Comparison of ENCODE assay signal across 1 cellular context in the genomic region with DNA sequence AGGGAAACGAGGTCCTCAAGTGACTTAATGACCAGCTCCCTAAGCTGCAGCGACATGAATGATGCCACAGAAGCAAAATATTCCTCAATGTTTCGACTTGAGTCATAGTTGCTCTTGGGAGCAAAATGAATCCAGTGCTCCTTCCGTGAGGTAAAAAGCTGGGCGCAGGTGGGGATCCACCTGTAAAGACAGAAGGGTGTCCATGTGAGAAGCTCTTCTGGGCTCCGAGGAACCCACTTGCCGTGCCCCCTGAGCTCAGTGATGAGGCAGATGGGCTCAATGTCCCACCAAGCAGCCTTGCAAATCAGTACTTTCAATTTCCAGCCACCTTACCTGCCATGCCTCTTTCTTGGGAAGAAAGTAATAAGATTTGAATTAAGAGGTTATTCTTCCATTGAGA.
TF ChIP-seq lines count a peak whose summit lies in the region.

No MANE protein-coding gene starts in this region.

TF ChIP-seq in H1, 55 proteins besides CTCF, POLR2A, EP300 and RAD21 (continued from another document):
- TF ChIP-seq EGR1 (IDR thresholded peaks at IDR 0.05; ENCODE audit: borderline replicate concordance, low read depth, low read length) (no peak), TCF12 (IDR thresholded peaks at IDR 0.05; ENCODE audit: low read depth, low read length) (no peak), EZH2 (IDR thresholded peaks at IDR 0.05; ENCODE audit: low read depth, low read length, severe bottlenecking) (no peak), ZNF274 (IDR thresholded peaks at IDR 0.05; ENCODE audit: borderline replicate concordance, extremely low read depth, low read length) (no peak), CHD2 (IDR thresholded peaks at IDR 0.05; ENCODE audit: low read length) (no peak), HDAC2 (IDR thresholded peaks at IDR 0.05; ENCODE audit: borderline replicate concordance in 1 of 2, low read depth in 2 of 2, low read length in 2 of 2) (no peak), SP2 (IDR thresholded peaks at IDR 0.05; ENCODE audit: low read length) (no peak), ASH2L (IDR thresholded peaks at IDR 0.05; ENCODE audit: low read length) (no peak)
- TF ChIP-seq, protein P1, sequence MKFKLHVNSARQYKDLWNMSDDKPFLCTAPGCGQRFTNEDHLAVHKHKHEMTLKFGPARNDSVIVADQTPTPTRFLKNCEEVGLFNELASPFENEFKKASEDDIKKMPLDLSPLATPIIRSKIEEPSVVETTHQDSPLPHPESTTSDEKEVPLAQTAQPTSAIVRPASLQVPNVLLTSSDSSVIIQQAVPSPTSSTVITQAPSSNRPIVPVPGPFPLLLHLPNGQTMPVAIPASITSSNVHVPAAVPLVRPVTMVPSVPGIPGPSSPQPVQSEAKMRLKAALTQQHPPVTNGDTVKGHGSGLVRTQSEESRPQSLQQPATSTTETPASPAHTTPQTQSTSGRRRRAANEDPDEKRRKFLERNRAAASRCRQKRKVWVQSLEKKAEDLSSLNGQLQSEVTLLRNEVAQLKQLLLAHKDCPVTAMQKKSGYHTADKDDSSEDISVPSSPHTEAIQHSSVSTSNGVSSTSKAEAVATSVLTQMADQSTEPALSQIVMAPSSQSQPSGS (IDR thresholded peaks at IDR 0.05; ENCODE audit: low read length), result no peak
TF ChIP-seq in H1: peak in this region for 0.
